In genomic region chr15:101445562-101446526, GRCh38 we compare ENCODE assay signal across 11 cellular contexts. TPM values are rescaled to one million over a fixed set of nuclear protein-coding genes. Genes with fewer than 3 reads are reported as not detected.
A peak's percentile ranks its signal among the peaks of the same experiment; 100 is the strongest.
DNase-seq lines count a peak whose midpoint lies in the region; ATAC-seq and TF ChIP-seq lines count a peak whose summit lies in the region.
"Had no signal": no experiment of that assay in that cellular context is flagged by ENCODE, and none has a peak within 500 bp of the region (broad histone marks: within the 10 kb centered on the region; RNA-seq: fewer than 3 reads in every experiment).

No MANE protein-coding gene starts in this region.

- H3K27me3 Mint-ChIP-seq in natural killer cell (ENCODE audit: low read depth in 2 of 2): peaks cover 9 to 14% of the 10 kb centered on the region in 2 donors

- no peak for TF ChIP-seq CTCF in fibroblast of pulmonary artery (IDR thresholded peaks at IDR 0.05; ENCODE audit: low read length, missing control alignments)
- no peak for TF ChIP-seq CTCF in osteoblast (IDR thresholded peaks at IDR 0.05; ENCODE audit: extremely low read depth, low read depth, low read length)
- no peak for TF ChIP-seq CTCF in OCI-LY7 (conservative IDR thresholded peaks at IDR 0.05; ENCODE audit: low read length)
- TF ChIP-seq CTCF in natural killer cell (IDR thresholded peaks at IDR 0.05): no peak

- H3K4me2 ChIP-seq in osteoblast (ENCODE audit: insufficient read depth, low read length) (peak overlapping the region; percentile 18), OCI-LY7 (ENCODE audit: low read length) (no peak overlapping the region)

- H3K27me3 ChIP-seq in osteoblast (ENCODE audit: insufficient read depth, low read length): no peaks in the 10 kb centered on the region

- no peak overlapping the region for H3K27ac ChIP-seq in osteoblast (ENCODE audit: low read depth, low read length)
- H3K27ac ChIP-seq in OCI-LY7 (ENCODE audit: low read depth, low read length, poor library complexity, severe bottlenecking): no peak overlapping the region

- H3K27ac Mint-ChIP-seq in natural killer cell: no peak overlapping the region
- H3K27ac Mint-ChIP-seq: dendritic cell treated with granulocyte-macrophage colony-stimulating factor and Interleukin-4, amounts not matched to agents 40 ng/mL and 50 ng/mL, for 4 days had no signal

- POLR2A ChIA-PET in OCI-LY7 (lab: Charles Lee): no interaction called here

- no peaks in the 10 kb centered on the region for H3K79me2 ChIP-seq in osteoblast (ENCODE audit: insufficient read depth, low read length)
- H3K79me2 ChIP-seq in OCI-LY7 (ENCODE audit: insufficient read depth, low read depth, low read length): no peaks in the 10 kb centered on the region

- H2AFZ ChIP-seq in osteoblast (ENCODE audit: low read length): no peak overlapping the region
- no peak overlapping the region for H2AFZ ChIP-seq in OCI-LY7 (ENCODE audit: low read length)

- H3K4me1 Mint-ChIP-seq in natural killer cell: no peaks in the 10 kb centered on the region

- no peak for ATAC-seq in HG02973 (IDR thresholded peaks at IDR 0.05; ENCODE audit: unreplicated experiment)
- ATAC-seq in natural killer cell: no peak

- no peak overlapping the region for H3K4me3 Mint-ChIP-seq in natural killer cell
- H3K4me3 Mint-ChIP-seq: dendritic cell treated with granulocyte-macrophage colony-stimulating factor and Interleukin-4, amounts not matched to agents 40 ng/mL and 50 ng/mL, for 4 days; neural crest cell had no signal

- intact Hi-C loops in OCI-LY7 (cut with micrococcal nuclease; ENCODE audit: unreplicated experiment): no loop called here
- intact Hi-C loops in natural killer cell (cut with micrococcal nuclease): no loop called here

- no peaks in the 10 kb centered on the region for H4K20me1 ChIP-seq in osteoblast (ENCODE audit: insufficient read depth, low read length)
- H4K20me1 ChIP-seq in OCI-LY7 (ENCODE audit: insufficient read depth, low read length): no peaks in the 10 kb centered on the region

- CTCF ChIA-PET in OCI-LY7 (lab: Charles Lee; ENCODE audit: unreplicated experiment): no interaction called here

- H3K9me3 Mint-ChIP-seq in natural killer cell: no peaks in the 10 kb centered on the region
- H3K9me3 Mint-ChIP-seq: dendritic cell treated with granulocyte-macrophage colony-stimulating factor and Interleukin-4, amounts not matched to agents 40 ng/mL and 50 ng/mL, for 4 days; neural crest cell had no signal

- no peaks in the 10 kb centered on the region for H3K9me3 ChIP-seq in osteoblast (ENCODE audit: low read depth, low read length)
- no peaks in the 10 kb centered on the region for H3K9me3 ChIP-seq in OCI-LY7 (ENCODE audit: low read length)

- no peaks in the 10 kb centered on the region for H3K36me3 Mint-ChIP-seq in natural killer cell

- H3K4me3 ChIP-seq in fibroblast of pulmonary artery (replicated peaks; ENCODE audit: low read depth, low read length) (no peak overlapping the region), osteoblast (ENCODE audit: insufficient read depth, low read length) (no peak overlapping the region), OCI-LY7 (ENCODE audit: low read depth, low read length, poor library complexity, severe bottlenecking) (no peak overlapping the region)

- peak; percentile 30 for DNase-seq in GM03348 (ENCODE audit: low spot score)
- peak; percentile 82 for DNase-seq in fibroblast of pulmonary artery (ENCODE audit: low read depth)
- peak; percentile 30 for DNase-seq in osteoblast (ENCODE audit: insufficient read length, low spot score, missing footprints)
- DNase-seq in OCI-LY7 (ENCODE audit: low spot score): no peak
- no peak for DNase-seq in natural killer cell
- no peak for DNase-seq in NCI-H446 (lab: John Stamatoyannopoulos, UW)
- DNase-seq: NCI-H1436 had no signal

- BruUV-seq in OCI-LY7 (replicated peaks; lab: Mats Ljungman, UMichigan): no TSS peak

- peaks cover 4% of the 10 kb centered on the region for H3K4me1 ChIP-seq in osteoblast (ENCODE audit: insufficient read depth, low read length)
- no peaks in the 10 kb centered on the region for H3K4me1 ChIP-seq in OCI-LY7 (ENCODE audit: insufficient read depth, low read length, poor library complexity, severe bottlenecking)

- no peaks in the 10 kb centered on the region for H3K9me2 ChIP-seq in OCI-LY7 (ENCODE audit: insufficient read depth, low read length)

- H3K36me3 ChIP-seq in osteoblast (ENCODE audit: insufficient read depth, low read length) (no peaks in the 10 kb centered on the region), OCI-LY7 (ENCODE audit: insufficient read depth, low read length) (no peaks in the 10 kb centered on the region)

TF ChIP-seq in PFSK-1, 5 proteins besides CTCF, POLR2A, EP300 and RAD21:
- TF ChIP-seq REST (IDR thresholded peaks at IDR 0.05; ENCODE audit: insufficient read depth in 1 of 2, low read depth in 2 of 2, low read length in 2 of 2) (no peak), POLR2AphosphoS5 (IDR thresholded peaks at IDR 0.05; ENCODE audit: low read depth, low read length) (0 out of 2 replicates have a peak, but pooled peaks have one; percentile 18), SIN3A (IDR thresholded peaks at IDR 0.05; ENCODE audit: borderline replicate concordance, insufficient read depth, low read length) (peak; percentile 88; the same call in 1 of the 2 replicates), FOXP2 (optimal IDR thresholded peaks at IDR 0.05; ENCODE audit: borderline replicate concordance, extremely low read depth, extremely low read length, insufficient read depth) (no peak), TAF1 (IDR thresholded peaks at IDR 0.05; ENCODE audit: borderline replicate concordance, insufficient read depth, low read length) (no peak)

RNA-seq across cellular contexts. Expression of gene PCSK6, which starts 43.7 kb away (rescaled TPM):
- 108 TPM for polyA plus RNA-seq in PFSK-1 (2012; ENCODE audit: insufficient read length, low read depth)
- 0.29 and 0.72 TPM in 2 replicates for total RNA-seq in osteoblast
- not detected in 2 replicates for total RNA-seq in OCI-LY7 (2014; rRNA removed; shearing (Covaris generic))
- 0.57 TPM in 1 of 2 replicates, not detected in the other for total RNA-seq in OCI-LY7 (2022)
- 1 to 10 TPM; 1.5 to 2.4 (median 2.4) TPM for total RNA-seq in natural killer cell

Comparison
In these comparisons a context has a peak if more than half of its experiments do, and no peak if none do; other contexts are left out.
1. DNase-seq: peak in GM03348 (single experiment), fibroblast of pulmonary artery (single experiment) and osteoblast (single experiment); none in OCI-LY7 (single experiment), natural killer cell (single experiment) and NCI-H446 (0 of 2).